1 cellular context compared by ENCODE assay signal in genomic region chr19:2050991-2051770, GRCh38.
TF ChIP-seq lines count a peak whose summit lies in the region.

MKNK2 (minus strand) TSS chr19:2051244; CDS start chr19:2050851, 393 bp downstream.

TF ChIP-seq in K562, 482 proteins besides CTCF, POLR2A, EP300 and RAD21 (continued from another document and continues in another):
- TF ChIP-seq ETV6 (IDR thresholded peaks at IDR 0.05; ENCODE audit: borderline replicate concordance in 1 of 2, low read depth in 2 of 2, low read length in 1 of 2): no peak
- TF ChIP-seq ETV6 (CRISPR knock-in tag; IDR thresholded peaks at IDR 0.05; ENCODE audit: borderline replicate concordance): no peak
- no peak for TF ChIP-seq FOXM1 (IDR thresholded peaks at IDR 0.05; ENCODE audit: low read depth)
- TF ChIP-seq FOXM1 (CRISPR knock-in tag; IDR thresholded peaks at IDR 0.05; ENCODE audit: low read depth): peak; percentile 21; the same call in 1 of the 2 replicates
- peak; percentile 99 for TF ChIP-seq TBP (optimal IDR thresholded peaks at IDR 0.05; ENCODE audit: low read depth, low read length)
- no peak for TF ChIP-seq PATZ1 (CRISPR knock-in tag; IDR thresholded peaks at IDR 0.05; ENCODE audit: borderline replicate concordance)
- peak; percentile 77; the same call in 1 of the 2 replicates for TF ChIP-seq KLF1 (tag; IDR thresholded peaks at IDR 0.05)
- no peak for TF ChIP-seq BRF1 (IDR thresholded peaks at IDR 0.05; ENCODE audit: borderline replicate concordance, extremely low read depth, insufficient read length)
- TF ChIP-seq IRF1 (CRISPR knock-in tag; IDR thresholded peaks at IDR 0.05; ENCODE audit: borderline replicate concordance): no peak
- TF ChIP-seq HMG20A (CRISPR knock-in tag; conservative IDR thresholded peaks at IDR 0.05): no peak
- TF ChIP-seq POU5F1 (IDR thresholded peaks at IDR 0.05; ENCODE audit: borderline replicate concordance, low read depth, low read length, partially characterized antibody): peak; percentile 61
- no peak for TF ChIP-seq ELK3 (CRISPR knock-in tag; IDR thresholded peaks at IDR 0.05)
- no peak for TF ChIP-seq NFYB (IDR thresholded peaks at IDR 0.05; ENCODE audit: extremely low read depth, insufficient read length)
- TF ChIP-seq FUS (optimal IDR thresholded peaks at IDR 0.05; ENCODE audit: low read depth, low read length): peak; percentile 96
- TF ChIP-seq FOXA1 (IDR thresholded peaks at IDR 0.05; ENCODE audit: borderline replicate concordance): no peak
- TF ChIP-seq CBFA2T3 (IDR thresholded peaks at IDR 0.05): no peak
- no peak for TF ChIP-seq ZNF184 (CRISPR knock-in tag; IDR thresholded peaks at IDR 0.05)
- TF ChIP-seq PHB (CRISPR knock-in tag; IDR thresholded peaks at IDR 0.05): no peak
- TF ChIP-seq ADNP (tag; IDR thresholded peaks at IDR 0.05): no peak
- no peak for TF ChIP-seq SNAPC5 (CRISPR knock-in tag; IDR thresholded peaks at IDR 0.05)
- no peak for TF ChIP-seq NR2C1 (IDR thresholded peaks at IDR 0.05)
- 0 out of 2 replicates have a peak, but pooled peaks have one; percentile 28 for TF ChIP-seq NR2C1 (tag; IDR thresholded peaks at IDR 0.05)
- peak; percentile 53; the same call in 1 of the 2 replicates for TF ChIP-seq POLR2AphosphoS2 (IDR thresholded peaks at IDR 0.05; ENCODE audit: low read length)
- TF ChIP-seq NELFE (IDR thresholded peaks at IDR 0.05; ENCODE audit: insufficient read depth, insufficient read length): peak; percentile 86
- peak in 1 of 2 experiments; percentile 68; a peak in 1 of 4 replicates for TF ChIP-seq HDAC1 (IDR thresholded peaks at IDR 0.05)
- TF ChIP-seq ZKSCAN3 (CRISPR knock-in tag; IDR thresholded peaks at IDR 0.05): no peak
- TF ChIP-seq PRDM10 (IDR thresholded peaks at IDR 0.05; ENCODE audit: partially characterized antibody): no peak
- TF ChIP-seq HSF4 (CRISPR knock-in tag; IDR thresholded peaks at IDR 0.05; ENCODE audit: borderline replicate concordance): no peak
- TF ChIP-seq CTBP1 (IDR thresholded peaks at IDR 0.05; ENCODE audit: borderline replicate concordance): peak; percentile 85
- TF ChIP-seq CCAR2 (IDR thresholded peaks at IDR 0.05; ENCODE audit: low read depth, low read length): no peak
- no peak for TF ChIP-seq MBD1 (CRISPR knock-in tag; IDR thresholded peaks at IDR 0.05)
- TF ChIP-seq TAF9B (IDR thresholded peaks at IDR 0.05; ENCODE audit: partially characterized antibody): no peak
- no peak for TF ChIP-seq ZNF140 (CRISPR knock-in tag; IDR thresholded peaks at IDR 0.05)
- TF ChIP-seq CBFB (CRISPR knock-in tag; IDR thresholded peaks at IDR 0.05): 0 out of 2 replicates have a peak, but pooled peaks have one; percentile 68
- no peak for TF ChIP-seq KDM2B (CRISPR knock-in tag; IDR thresholded peaks at IDR 0.05)
- no peak for TF ChIP-seq NR2F6 (CRISPR knock-in tag; IDR thresholded peaks at IDR 0.05)
- TF ChIP-seq ARNT (IDR thresholded peaks at IDR 0.05): no peak
- TF ChIP-seq SRSF3 (IDR thresholded peaks at IDR 0.05; ENCODE audit: insufficient read depth, low read length): no peak
- peak; percentile 80 for TF ChIP-seq POLR2B (IDR thresholded peaks at IDR 0.05; ENCODE audit: low read depth, partially characterized antibody)
- TF ChIP-seq HDAC6 (IDR thresholded peaks at IDR 0.05; ENCODE audit: low read depth, low read length): no peak
- TF ChIP-seq NFIX (CRISPR knock-in tag; IDR thresholded peaks at IDR 0.05; ENCODE audit: low read depth): no peak
- TF ChIP-seq GTF3C2 (IDR thresholded peaks at IDR 0.05; ENCODE audit: borderline replicate concordance, extremely low read depth, insufficient read length): no peak
- no peak for TF ChIP-seq ZNF444 (CRISPR knock-in tag; IDR thresholded peaks at IDR 0.05)
- no peak for TF ChIP-seq SRSF7 (optimal IDR thresholded peaks at IDR 0.05; ENCODE audit: low read depth, low read length)
- no peak for TF ChIP-seq ZNF384 (IDR thresholded peaks at IDR 0.05; ENCODE audit: low read depth, low read length)
- TF ChIP-seq KHSRP (IDR thresholded peaks at IDR 0.05): no peak
- TF ChIP-seq SMARCA5 (IDR thresholded peaks at IDR 0.05): peak; percentile 97
- 0 out of 2 replicates have a peak, but pooled peaks have one; percentile 57 for TF ChIP-seq NR3C1 (CRISPR knock-in tag; IDR thresholded peaks at IDR 0.05)
- TF ChIP-seq ETV5 (CRISPR knock-in tag; IDR thresholded peaks at IDR 0.05; ENCODE audit: low read depth): peak; percentile 71
- no peak for TF ChIP-seq EP400 (IDR thresholded peaks at IDR 0.05)
- TF ChIP-seq PKNOX1 (IDR thresholded peaks at IDR 0.05): no peak
- TF ChIP-seq E2F6 (IDR thresholded peaks at IDR 0.05; ENCODE audit: borderline replicate concordance in 1 of 2, extremely low read depth in 1 of 2, insufficient read depth in 1 of 2, insufficient read length in 1 of 2, low read depth in 1 of 2, low read length in 1 of 2, poor library complexity in 1 of 2, severe bottlenecking in 1 of 2): peak in 1 of 2 experiments; percentile 45
- TF ChIP-seq BRCA1 (IDR thresholded peaks at IDR 0.05): no peak
- 0 out of 2 replicates have a peak, but pooled peaks have one; percentile 57 for TF ChIP-seq BRCA1 (CRISPR knock-in tag; IDR thresholded peaks at IDR 0.05)
- TF ChIP-seq NRF1 (conservative IDR thresholded peaks at IDR 0.05 in 1 of 2, IDR thresholded peaks at IDR 0.05 in 1 of 2): peak; percentile 99
- peak; percentile 71; the same call in 1 of the 2 replicates for TF ChIP-seq ATF1 (CRISPR knock-in tag; IDR thresholded peaks at IDR 0.05)
- peak; percentile 76 for TF ChIP-seq ATF1 (tag; IDR thresholded peaks at IDR 0.05)
- TF ChIP-seq PCBP2 (IDR thresholded peaks at IDR 0.05; ENCODE audit: low read depth, low read length, poor library complexity, severe bottlenecking): peak; percentile 32
- no peak for TF ChIP-seq HBP1 (CRISPR knock-in tag; IDR thresholded peaks at IDR 0.05)
